Comparison of ENCODE assay signal across 9 cellular contexts in genomic region chr9:100083448-100084144, GRCh38. TPM values are rescaled to one million over a fixed set of nuclear protein-coding genes. Genes with fewer than 3 reads are reported as not detected.
DNase-seq lines count a peak whose midpoint lies in the region; ATAC-seq lines count a peak whose summit lies in the region.
"Had no signal": no experiment of that assay in that cellular context is flagged by ENCODE, and none has a peak within 500 bp of the region (broad histone marks: within the 10 kb centered on the region; RNA-seq: fewer than 3 reads in every experiment).

No MANE protein-coding gene starts in this region.

- no peak for DNase-seq in activated naive CD4-positive, alpha-beta T cell treated with anti-CD3 and anti-CD28 coated beads, Interleukin-2, amount 50 U/mL, for 72 hours (ENCODE audit: low spot score in 2 of 2)
- DNase-seq in activated naive CD4-positive, alpha-beta T cell treated with anti-CD3 and anti-CD28 coated beads, Interleukin-2, amount 50 U/mL, for 16 hours: no peak
- DNase-seq in NCI-H524 treated with DMSO at 0.1 percent for 48 hours (lab: John Stamatoyannopoulos, UW) (peak; percentile 75), KG1 (lab: John Stamatoyannopoulos, UW) (no peak), GDM1 (lab: John Stamatoyannopoulos, UW) (no peak), medulla oblongata (ENCODE audit: extremely low spot score) (no peak), NCI-H1436 treated with DMSO at 0.1 percent for 48 hours (lab: John Stamatoyannopoulos, UW) (no peak)
- DNase-seq: stimulated activated CD8-positive, alpha-beta memory T cell treated with anti-CD3 and anti-CD28 coated beads, Interleukin-4, amount 100 ng/mL, for 48 hours had no signal

- ATAC-seq in activated naive CD4-positive, alpha-beta T cell treated with anti-CD3 and anti-CD28 coated beads, Interleukin-2, amount 50 U/mL, for 72 hours: peak; percentile 70 to 78
- ATAC-seq in HG02840 (IDR thresholded peaks at IDR 0.05; ENCODE audit: low FRiP score, unreplicated experiment): peak; percentile 41

- no peaks in the 10 kb centered on the region for H3K36me3 Mint-ChIP-seq in activated naive CD4-positive, alpha-beta T cell treated with anti-CD3 and anti-CD28 coated beads, Interleukin-2, amount 50 U/mL, for 72 hours

- peak overlapping the region in 1 of 2 donors; percentile 1 for H3K27ac Mint-ChIP-seq in activated naive CD4-positive, alpha-beta T cell treated with anti-CD3 and anti-CD28 coated beads, Interleukin-2, amount 50 U/mL, for 72 hours

- H3K9me3 Mint-ChIP-seq in activated naive CD4-positive, alpha-beta T cell treated with anti-CD3 and anti-CD28 coated beads, Interleukin-2, amount 50 U/mL, for 72 hours: no peaks in the 10 kb centered on the region

RNA-seq across cellular contexts. Expression of gene ERP44, which starts 15.2 kb away (rescaled TPM):
- 10 to 100 TPM; 10.7 to 11.5 TPM for total RNA-seq in activated naive CD4-positive, alpha-beta T cell treated with anti-CD3 and anti-CD28 coated beads, Interleukin-2, amount 50 U/mL, for 72 hours

RNA-seq across cellular contexts. Expression of gene INVS, which starts 15.4 kb away (rescaled TPM):
- 10 to 100 TPM in 1 of 2 donors, 1 to 10 TPM in 1; 9.1 to 15.9 TPM for total RNA-seq in activated naive CD4-positive, alpha-beta T cell treated with anti-CD3 and anti-CD28 coated beads, Interleukin-2, amount 50 U/mL, for 72 hours
